1 cellular context compared by ENCODE assay signal in the genomic region with DNA sequence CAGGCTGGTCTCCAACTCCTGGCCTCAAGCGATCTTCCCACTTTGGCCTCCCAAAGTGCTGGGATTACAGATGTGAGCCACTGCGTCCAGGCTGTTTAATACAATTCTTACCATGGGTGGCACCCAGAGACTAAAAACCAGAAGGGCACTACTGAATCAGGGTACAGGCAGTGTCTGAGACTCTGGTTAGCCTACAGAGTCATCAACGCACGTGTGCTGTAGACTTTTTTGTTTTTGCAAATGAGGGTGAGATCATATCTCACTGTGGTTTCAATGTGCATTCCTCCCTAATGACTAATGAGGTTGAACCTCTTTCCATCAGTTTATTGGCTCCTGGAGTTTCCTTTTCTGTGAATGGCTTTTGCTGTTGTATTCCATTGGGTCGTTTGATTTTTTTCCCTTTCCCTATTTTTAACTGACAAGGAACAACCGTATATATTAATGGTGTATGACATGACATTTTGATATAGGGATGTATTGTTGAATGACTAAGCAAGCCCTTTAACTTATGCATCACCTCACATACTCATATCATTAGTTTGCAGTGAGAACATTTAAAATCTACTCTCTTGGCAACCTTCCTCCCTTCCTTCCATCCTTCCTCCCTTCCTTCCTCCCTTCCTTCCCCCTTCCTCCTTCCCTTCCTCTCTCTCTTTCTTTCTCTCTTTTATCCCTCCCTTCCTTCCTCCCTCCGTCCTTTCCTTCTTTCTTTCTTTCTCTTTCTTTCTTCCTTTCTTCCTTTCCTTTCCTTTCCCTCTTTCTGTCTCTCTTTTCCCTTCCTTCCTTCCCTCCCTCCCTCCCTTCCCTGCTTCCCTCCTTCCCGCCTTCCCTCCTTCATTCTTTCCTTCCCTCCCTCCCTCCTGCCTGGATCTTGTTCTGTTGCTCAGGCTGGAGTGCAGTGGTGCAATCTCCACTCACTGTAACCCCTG.
TF ChIP-seq lines count a peak whose summit lies in the region.

No MANE protein-coding gene starts in this region.

TF ChIP-seq in HEK293, 187 proteins besides CTCF, POLR2A, EP300 and RAD21 (continued from another document and continues in another):
- TF ChIP-seq, protein P1, sequence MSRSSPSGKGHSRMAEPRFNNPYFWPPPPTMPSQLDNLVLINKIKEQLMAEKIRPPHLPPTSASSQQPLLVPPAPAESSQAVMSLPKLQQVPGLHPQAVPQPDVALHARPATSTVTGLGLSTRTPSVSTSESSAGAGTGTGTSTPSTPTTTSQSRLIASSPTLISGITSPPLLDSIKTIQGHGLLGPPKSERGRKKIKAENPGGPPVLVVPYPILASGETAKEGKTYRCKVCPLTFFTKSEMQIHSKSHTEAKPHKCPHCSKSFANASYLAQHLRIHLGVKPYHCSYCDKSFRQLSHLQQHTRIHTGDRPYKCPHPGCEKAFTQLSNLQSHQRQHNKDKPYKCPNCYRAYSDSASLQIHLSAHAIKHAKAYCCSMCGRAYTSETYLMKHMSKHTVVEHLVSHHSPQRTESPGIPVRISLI (tag by site-specific recombination; IDR thresholded peaks at IDR 0.05), result peak; percentile 99
- TF ChIP-seq ZNF140 (tag by site-specific recombination; IDR thresholded peaks at IDR 0.05) (no peak), ZNF544 (tag by site-specific recombination; IDR thresholded peaks at IDR 0.05) (no peak), ZFHX2 (tag by site-specific recombination; conservative IDR thresholded peaks at IDR 0.05) (no peak), ZNF514 (tag by site-specific recombination; IDR thresholded peaks at IDR 0.05) (no peak), ZNF600 (tag by site-specific recombination; IDR thresholded peaks at IDR 0.05) (no peak), ZNF433 (tag by site-specific recombination; IDR thresholded peaks at IDR 0.05; ENCODE audit: low read depth) (no peak), ZNF24 (tag by site-specific recombination; IDR thresholded peaks at IDR 0.05) (peak; percentile 92), ZNF677 (tag by site-specific recombination; IDR thresholded peaks at IDR 0.05) (no peak), ZNF76 (tag by site-specific recombination; IDR thresholded peaks at IDR 0.05; ENCODE audit: borderline replicate concordance, low read depth) (peak; percentile 47; the same call in 1 of the 2 replicates), ZNF138 (tag by site-specific recombination; IDR thresholded peaks at IDR 0.05; ENCODE audit: borderline replicate concordance) (no peak), ZNF174 (tag by site-specific recombination; IDR thresholded peaks at IDR 0.05) (no peak), ZFP37 (tag by site-specific recombination; IDR thresholded peaks at IDR 0.05) (peak; percentile 48; the same call in 1 of the 2 replicates), ZNF10 (tag by site-specific recombination; IDR thresholded peaks at IDR 0.05) (peak; percentile 59; the same call in 1 of the 2 replicates), ZNF629 (tag by site-specific recombination; IDR thresholded peaks at IDR 0.05) (peak; percentile 96), ZSCAN16 (tag by site-specific recombination; IDR thresholded peaks at IDR 0.05) (no peak), ZNF747 (tag by site-specific recombination; IDR thresholded peaks at IDR 0.05) (no peak), HOXD13 (CRISPR knock-in tag; IDR thresholded peaks at IDR 0.05; ENCODE audit: borderline replicate concordance) (no peak), ZNF777 (tag by site-specific recombination; IDR thresholded peaks at IDR 0.05; ENCODE audit: borderline replicate concordance) (no peak), ZNF175 (tag by site-specific recombination; IDR thresholded peaks at IDR 0.05) (no peak), ZBTB1 (tag by site-specific recombination; IDR thresholded peaks at IDR 0.05) (no peak), GLIS2 (tag by site-specific recombination; IDR thresholded peaks at IDR 0.05) (no peak), ZNF626 (tag by site-specific recombination; IDR thresholded peaks at IDR 0.05) (no peak), HOXA7 (CRISPR knock-in tag; IDR thresholded peaks at IDR 0.05; ENCODE audit: borderline replicate concordance) (no peak), ZNF112 (tag by site-specific recombination; IDR thresholded peaks at IDR 0.05) (no peak), PRDM1 (tag by site-specific recombination; IDR thresholded peaks at IDR 0.05) (peak; percentile 84), SCRT2 (tag by site-specific recombination; IDR thresholded peaks at IDR 0.05) (peak; percentile 11; the same call in 1 of the 2 replicates)
- TF ChIP-seq, protein P2, sequence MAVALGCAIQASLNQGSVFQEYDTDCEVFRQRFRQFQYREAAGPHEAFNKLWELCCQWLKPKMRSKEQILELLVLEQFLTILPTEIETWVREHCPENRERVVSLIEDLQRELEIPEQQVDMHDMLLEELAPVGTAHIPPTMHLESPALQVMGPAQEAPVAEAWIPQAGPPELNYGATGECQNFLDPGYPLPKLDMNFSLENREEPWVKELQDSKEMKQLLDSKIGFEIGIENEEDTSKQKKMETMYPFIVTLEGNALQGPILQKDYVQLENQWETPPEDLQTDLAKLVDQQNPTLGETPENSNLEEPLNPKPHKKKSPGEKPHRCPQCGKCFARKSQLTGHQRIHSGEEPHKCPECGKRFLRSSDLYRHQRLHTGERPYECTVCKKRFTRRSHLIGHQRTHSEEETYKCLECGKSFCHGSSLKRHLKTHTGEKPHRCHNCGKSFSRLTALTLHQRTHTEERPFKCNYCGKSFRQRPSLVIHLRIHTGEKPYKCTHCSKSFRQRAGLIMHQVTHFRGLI (tag by site-specific recombination; IDR thresholded peaks at IDR 0.05), result no peak
- TF ChIP-seq, protein P3, sequence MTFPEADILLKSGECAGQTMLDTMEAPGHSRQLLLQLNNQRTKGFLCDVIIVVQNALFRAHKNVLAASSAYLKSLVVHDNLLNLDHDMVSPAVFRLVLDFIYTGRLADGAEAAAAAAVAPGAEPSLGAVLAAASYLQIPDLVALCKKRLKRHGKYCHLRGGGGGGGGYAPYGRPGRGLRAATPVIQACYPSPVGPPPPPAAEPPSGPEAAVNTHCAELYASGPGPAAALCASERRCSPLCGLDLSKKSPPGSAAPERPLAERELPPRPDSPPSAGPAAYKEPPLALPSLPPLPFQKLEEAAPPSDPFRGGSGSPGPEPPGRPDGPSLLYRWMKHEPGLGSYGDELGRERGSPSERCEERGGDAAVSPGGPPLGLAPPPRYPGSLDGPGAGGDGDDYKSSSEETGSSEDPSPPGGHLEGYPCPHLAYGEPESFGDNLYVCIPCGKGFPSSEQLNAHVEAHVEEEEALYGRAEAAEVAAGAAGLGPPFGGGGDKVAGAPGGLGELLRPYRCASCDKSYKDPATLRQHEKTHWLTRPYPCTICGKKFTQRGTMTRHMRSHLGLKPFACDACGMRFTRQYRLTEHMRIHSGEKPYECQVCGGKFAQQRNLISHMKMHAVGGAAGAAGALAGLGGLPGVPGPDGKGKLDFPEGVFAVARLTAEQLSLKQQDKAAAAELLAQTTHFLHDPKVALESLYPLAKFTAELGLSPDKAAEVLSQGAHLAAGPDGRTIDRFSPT (tag by site-specific recombination; IDR thresholded peaks at IDR 0.05), result peak; percentile 91
- TF ChIP-seq, protein P4, sequence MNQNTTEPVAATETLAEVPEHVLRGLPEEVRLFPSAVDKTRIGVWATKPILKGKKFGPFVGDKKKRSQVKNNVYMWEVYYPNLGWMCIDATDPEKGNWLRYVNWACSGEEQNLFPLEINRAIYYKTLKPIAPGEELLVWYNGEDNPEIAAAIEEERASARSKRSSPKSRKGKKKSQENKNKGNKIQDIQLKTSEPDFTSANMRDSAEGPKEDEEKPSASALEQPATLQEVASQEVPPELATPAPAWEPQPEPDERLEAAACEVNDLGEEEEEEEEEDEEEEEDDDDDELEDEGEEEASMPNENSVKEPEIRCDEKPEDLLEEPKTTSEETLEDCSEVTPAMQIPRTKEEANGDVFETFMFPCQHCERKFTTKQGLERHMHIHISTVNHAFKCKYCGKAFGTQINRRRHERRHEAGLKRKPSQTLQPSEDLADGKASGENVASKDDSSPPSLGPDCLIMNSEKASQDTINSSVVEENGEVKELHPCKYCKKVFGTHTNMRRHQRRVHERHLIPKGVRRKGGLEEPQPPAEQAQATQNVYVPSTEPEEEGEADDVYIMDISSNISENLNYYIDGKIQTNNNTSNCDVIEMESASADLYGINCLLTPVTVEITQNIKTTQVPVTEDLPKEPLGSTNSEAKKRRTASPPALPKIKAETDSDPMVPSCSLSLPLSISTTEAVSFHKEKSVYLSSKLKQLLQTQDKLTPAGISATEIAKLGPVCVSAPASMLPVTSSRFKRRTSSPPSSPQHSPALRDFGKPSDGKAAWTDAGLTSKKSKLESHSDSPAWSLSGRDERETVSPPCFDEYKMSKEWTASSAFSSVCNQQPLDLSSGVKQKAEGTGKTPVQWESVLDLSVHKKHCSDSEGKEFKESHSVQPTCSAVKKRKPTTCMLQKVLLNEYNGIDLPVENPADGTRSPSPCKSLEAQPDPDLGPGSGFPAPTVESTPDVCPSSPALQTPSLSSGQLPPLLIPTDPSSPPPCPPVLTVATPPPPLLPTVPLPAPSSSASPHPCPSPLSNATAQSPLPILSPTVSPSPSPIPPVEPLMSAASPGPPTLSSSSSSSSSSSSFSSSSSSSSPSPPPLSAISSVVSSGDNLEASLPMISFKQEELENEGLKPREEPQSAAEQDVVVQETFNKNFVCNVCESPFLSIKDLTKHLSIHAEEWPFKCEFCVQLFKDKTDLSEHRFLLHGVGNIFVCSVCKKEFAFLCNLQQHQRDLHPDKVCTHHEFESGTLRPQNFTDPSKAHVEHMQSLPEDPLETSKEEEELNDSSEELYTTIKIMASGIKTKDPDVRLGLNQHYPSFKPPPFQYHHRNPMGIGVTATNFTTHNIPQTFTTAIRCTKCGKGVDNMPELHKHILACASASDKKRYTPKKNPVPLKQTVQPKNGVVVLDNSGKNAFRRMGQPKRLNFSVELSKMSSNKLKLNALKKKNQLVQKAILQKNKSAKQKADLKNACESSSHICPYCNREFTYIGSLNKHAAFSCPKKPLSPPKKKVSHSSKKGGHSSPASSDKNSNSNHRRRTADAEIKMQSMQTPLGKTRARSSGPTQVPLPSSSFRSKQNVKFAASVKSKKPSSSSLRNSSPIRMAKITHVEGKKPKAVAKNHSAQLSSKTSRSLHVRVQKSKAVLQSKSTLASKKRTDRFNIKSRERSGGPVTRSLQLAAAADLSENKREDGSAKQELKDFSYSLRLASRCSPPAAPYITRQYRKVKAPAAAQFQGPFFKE (tag by site-specific recombination; IDR thresholded peaks at IDR 0.05; ENCODE audit: borderline replicate concordance), result no peak
- TF ChIP-seq, protein P5, sequence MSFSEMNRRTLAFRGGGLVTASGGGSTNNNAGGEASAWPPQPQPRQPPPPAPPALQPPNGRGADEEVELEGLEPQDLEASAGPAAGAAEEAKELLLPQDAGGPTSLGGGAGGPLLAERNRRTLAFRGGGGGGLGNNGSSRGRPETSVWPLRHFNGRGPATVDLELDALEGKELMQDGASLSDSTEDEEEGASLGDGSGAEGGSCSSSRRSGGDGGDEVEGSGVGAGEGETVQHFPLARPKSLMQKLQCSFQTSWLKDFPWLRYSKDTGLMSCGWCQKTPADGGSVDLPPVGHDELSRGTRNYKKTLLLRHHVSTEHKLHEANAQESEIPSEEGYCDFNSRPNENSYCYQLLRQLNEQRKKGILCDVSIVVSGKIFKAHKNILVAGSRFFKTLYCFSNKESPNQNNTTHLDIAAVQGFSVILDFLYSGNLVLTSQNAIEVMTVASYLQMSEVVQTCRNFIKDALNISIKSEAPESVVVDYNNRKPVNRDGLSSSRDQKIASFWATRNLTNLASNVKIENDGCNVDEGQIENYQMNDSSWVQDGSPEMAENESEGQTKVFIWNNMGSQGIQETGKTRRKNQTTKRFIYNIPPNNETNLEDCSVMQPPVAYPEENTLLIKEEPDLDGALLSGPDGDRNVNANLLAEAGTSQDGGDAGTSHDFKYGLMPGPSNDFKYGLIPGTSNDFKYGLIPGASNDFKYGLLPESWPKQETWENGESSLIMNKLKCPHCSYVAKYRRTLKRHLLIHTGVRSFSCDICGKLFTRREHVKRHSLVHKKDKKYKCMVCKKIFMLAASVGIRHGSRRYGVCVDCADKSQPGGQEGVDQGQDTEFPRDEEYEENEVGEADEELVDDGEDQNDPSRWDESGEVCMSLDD (tag by site-specific recombination; IDR thresholded peaks at IDR 0.05), result peak; percentile 25; the same call in 1 of the 2 replicates
- TF ChIP-seq, protein P6, sequence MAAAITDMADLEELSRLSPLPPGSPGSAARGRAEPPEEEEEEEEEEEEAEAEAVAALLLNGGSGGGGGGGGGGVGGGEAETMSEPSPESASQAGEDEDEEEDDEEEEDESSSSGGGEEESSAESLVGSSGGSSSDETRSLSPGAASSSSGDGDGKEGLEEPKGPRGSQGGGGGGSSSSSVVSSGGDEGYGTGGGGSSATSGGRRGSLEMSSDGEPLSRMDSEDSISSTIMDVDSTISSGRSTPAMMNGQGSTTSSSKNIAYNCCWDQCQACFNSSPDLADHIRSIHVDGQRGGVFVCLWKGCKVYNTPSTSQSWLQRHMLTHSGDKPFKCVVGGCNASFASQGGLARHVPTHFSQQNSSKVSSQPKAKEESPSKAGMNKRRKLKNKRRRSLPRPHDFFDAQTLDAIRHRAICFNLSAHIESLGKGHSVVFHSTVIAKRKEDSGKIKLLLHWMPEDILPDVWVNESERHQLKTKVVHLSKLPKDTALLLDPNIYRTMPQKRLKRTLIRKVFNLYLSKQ (tag by site-specific recombination; IDR thresholded peaks at IDR 0.05; ENCODE audit: borderline replicate concordance), result no peak
- TF ChIP-seq, protein P7, sequence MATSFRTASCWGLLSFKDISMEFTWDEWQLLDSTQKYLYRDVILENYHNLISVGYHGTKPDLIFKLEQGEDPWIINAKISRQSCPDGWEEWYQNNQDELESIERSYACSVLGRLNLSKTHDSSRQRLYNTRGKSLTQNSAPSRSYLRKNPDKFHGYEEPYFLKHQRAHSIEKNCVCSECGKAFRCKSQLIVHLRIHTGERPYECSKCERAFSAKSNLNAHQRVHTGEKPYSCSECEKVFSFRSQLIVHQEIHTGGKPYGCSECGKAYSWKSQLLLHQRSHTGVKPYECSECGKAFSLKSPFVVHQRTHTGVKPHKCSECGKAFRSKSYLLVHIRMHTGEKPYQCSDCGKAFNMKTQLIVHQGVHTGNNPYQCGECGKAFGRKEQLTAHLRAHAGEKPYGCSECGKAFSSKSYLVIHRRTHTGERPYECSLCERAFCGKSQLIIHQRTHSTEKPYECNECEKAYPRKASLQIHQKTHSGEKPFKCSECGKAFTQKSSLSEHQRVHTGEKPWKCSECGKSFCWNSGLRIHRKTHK (tag by site-specific recombination; IDR thresholded peaks at IDR 0.05), result no peak
- TF ChIP-seq, protein P8, sequence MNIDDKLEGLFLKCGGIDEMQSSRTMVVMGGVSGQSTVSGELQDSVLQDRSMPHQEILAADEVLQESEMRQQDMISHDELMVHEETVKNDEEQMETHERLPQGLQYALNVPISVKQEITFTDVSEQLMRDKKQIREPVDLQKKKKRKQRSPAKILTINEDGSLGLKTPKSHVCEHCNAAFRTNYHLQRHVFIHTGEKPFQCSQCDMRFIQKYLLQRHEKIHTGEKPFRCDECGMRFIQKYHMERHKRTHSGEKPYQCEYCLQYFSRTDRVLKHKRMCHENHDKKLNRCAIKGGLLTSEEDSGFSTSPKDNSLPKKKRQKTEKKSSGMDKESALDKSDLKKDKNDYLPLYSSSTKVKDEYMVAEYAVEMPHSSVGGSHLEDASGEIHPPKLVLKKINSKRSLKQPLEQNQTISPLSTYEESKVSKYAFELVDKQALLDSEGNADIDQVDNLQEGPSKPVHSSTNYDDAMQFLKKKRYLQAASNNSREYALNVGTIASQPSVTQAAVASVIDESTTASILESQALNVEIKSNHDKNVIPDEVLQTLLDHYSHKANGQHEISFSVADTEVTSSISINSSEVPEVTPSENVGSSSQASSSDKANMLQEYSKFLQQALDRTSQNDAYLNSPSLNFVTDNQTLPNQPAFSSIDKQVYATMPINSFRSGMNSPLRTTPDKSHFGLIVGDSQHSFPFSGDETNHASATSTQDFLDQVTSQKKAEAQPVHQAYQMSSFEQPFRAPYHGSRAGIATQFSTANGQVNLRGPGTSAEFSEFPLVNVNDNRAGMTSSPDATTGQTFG (tag by site-specific recombination; IDR thresholded peaks at IDR 0.05; ENCODE audit: borderline replicate concordance), result no peak
